9 cellular contexts compared by ENCODE assay signal in the genomic region with DNA sequence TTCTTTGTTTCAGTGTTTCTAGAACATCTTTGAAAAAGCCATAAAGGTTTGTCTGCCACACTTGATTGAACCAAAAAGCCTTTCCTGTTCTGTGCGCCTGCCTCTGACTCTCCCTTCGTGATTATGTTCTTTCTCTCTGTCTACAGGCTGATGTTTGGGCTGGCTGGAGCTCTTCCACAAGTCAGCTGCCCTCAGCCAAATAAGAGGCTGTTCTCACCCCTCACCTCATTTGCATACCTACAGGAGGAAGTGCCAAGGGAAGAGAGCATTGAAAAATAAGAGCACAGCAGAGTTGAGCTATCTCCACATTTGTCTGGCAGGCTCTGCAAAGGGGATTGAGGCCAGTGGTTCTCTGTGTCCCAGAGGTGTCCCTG. TPM values are rescaled to one million over a fixed set of nuclear protein-coding genes. Genes with fewer than 3 reads are reported as not detected.
A peak's percentile ranks its signal among the peaks of the same experiment; 100 is the strongest.
DNase-seq lines count a peak whose midpoint lies in the region; ATAC-seq and TF ChIP-seq lines count a peak whose summit lies in the region.
"Had no signal": no experiment of that assay in that cellular context is flagged by ENCODE, and none has a peak within 500 bp of the region (broad histone marks: within the 10 kb centered on the region; RNA-seq: fewer than 3 reads in every experiment).

No MANE protein-coding gene starts in this region.

- ATAC-seq in GM19452 (IDR thresholded peaks at IDR 0.05; ENCODE audit: unreplicated experiment) (peak; percentile 41), HG03342 (IDR thresholded peaks at IDR 0.05; ENCODE audit: unreplicated experiment) (peak; percentile 60)
- peak; percentile 57 for ATAC-seq in activated CD8-positive, alpha-beta memory T cell treated with anti-CD3 and anti-CD28 coated beads, Interleukin-2, amount 10 ng/mL, durations not matched to agents 7 days and 5 days

- CTCF ChIA-PET in activated CD8-positive, alpha-beta memory T cell treated with anti-CD3 and anti-CD28 coated beads, Interleukin-2, amount 10 ng/mL, durations not matched to agents 7 days and 5 days (lab: Charles Lee), result interaction anchor here (1.2 to 9.6 kb wide), 5 partner anchors 12 to 175 kb away, joined by 3 to 45 read pairs (median 7); a partner anchor contains a TSS

- TF ChIP-seq CTCF in neutrophil (IDR thresholded peaks at IDR 0.05), result no peak

- no peak overlapping the region for H3K27ac Mint-ChIP-seq in activated CD8-positive, alpha-beta memory T cell treated with anti-CD3 and anti-CD28 coated beads, Interleukin-2, amount 10 ng/mL, durations not matched to agents 7 days and 5 days

- DNase-seq in ELF-1 (ENCODE audit: low read depth, low spot score) (peak; percentile 32), HuH-7.5 (ENCODE audit: low spot score) (no peak), COR-L47 (lab: John Stamatoyannopoulos, UW) (no peak), NCI-H1436 (lab: John Stamatoyannopoulos, UW) (no peak)
- peak; percentile 57 for DNase-seq in activated CD8-positive, alpha-beta memory T cell treated with anti-CD3 and anti-CD28 coated beads, Interleukin-2, amount 10 ng/mL, durations not matched to agents 7 days and 5 days

- no peak overlapping the region for H3K4me3 Mint-ChIP-seq in activated CD8-positive, alpha-beta memory T cell treated with anti-CD3 and anti-CD28 coated beads, Interleukin-2, amount 10 ng/mL, durations not matched to agents 7 days and 5 days

- H3K27ac ChIP-seq in neutrophil, result peak overlapping the region; percentile 98

- H3K4me1 ChIP-seq in neutrophil (ENCODE audit: control insufficient read depth in 1 of 2, insufficient read depth in 1 of 2, low read depth in 1 of 2, low read length in 1 of 2), result peaks cover 92 to 96% of the 10 kb centered on the region in 2 experiments

- no peaks in the 10 kb centered on the region for H3K27me3 ChIP-seq in neutrophil

- peaks cover 14% of the 10 kb centered on the region for H3K36me3 ChIP-seq in neutrophil

- peak overlapping the region; percentile 47 to 58 for H3K4me3 ChIP-seq in neutrophil (ENCODE audit: low read depth in 1 of 2, low read length in 1 of 2)

- no peaks in the 10 kb centered on the region for H3K9me3 ChIP-seq in neutrophil

- H3K9me3 Mint-ChIP-seq in activated CD8-positive, alpha-beta memory T cell treated with anti-CD3 and anti-CD28 coated beads, Interleukin-2, amount 10 ng/mL, durations not matched to agents 7 days and 5 days (ENCODE audit: low read depth), result peaks cover 4% of the 10 kb centered on the region

- H3K36me3 Mint-ChIP-seq in activated CD8-positive, alpha-beta memory T cell treated with anti-CD3 and anti-CD28 coated beads, Interleukin-2, amount 10 ng/mL, durations not matched to agents 7 days and 5 days, result peaks cover 49% of the 10 kb centered on the region

- H3K4me1 Mint-ChIP-seq in activated CD8-positive, alpha-beta memory T cell treated with anti-CD3 and anti-CD28 coated beads, Interleukin-2, amount 10 ng/mL, durations not matched to agents 7 days and 5 days, result peaks cover 42% of the 10 kb centered on the region

- no peaks in the 10 kb centered on the region for H3K27me3 Mint-ChIP-seq in activated CD8-positive, alpha-beta memory T cell treated with anti-CD3 and anti-CD28 coated beads, Interleukin-2, amount 10 ng/mL, durations not matched to agents 7 days and 5 days

RNA-seq across cellular contexts. Expression of a gene that starts 15.8 kb away (rescaled TPM):
- total RNA-seq in activated CD8-positive, alpha-beta memory T cell treated with anti-CD3 and anti-CD28 coated beads, Interleukin-2, amount 10 ng/mL, durations not matched to agents 7 days and 5 days, result 100 to 1,000 TPM; 140 to 152 TPM

RNA-seq across cellular contexts. Expression of a gene that starts 43.5 kb away (rescaled TPM):
- total RNA-seq in activated CD8-positive, alpha-beta memory T cell treated with anti-CD3 and anti-CD28 coated beads, Interleukin-2, amount 10 ng/mL, durations not matched to agents 7 days and 5 days, result not detected
- total RNA-seq: aorta had no signal

Comparison
In these comparisons a context has a peak if more than half of its experiments do, and no peak if none do; other contexts are left out.
1. DNase-seq: peak in ELF-1 (single experiment) and activated CD8-positive, alpha-beta memory T cell treated with anti-CD3 and anti-CD28 coated beads, Interleukin-2, amount 10 ng/mL, durations not matched to agents 7 days and 5 days (single experiment); none in HuH-7.5 (single experiment), COR-L47 (single experiment) and NCI-H1436 (single experiment).
2. Peak in every context shown above with its lines, with median percentiles within 50 percentile points of each other: ATAC-seq.